ENCODE assay signal across 8 cellular contexts in the genomic region with DNA sequence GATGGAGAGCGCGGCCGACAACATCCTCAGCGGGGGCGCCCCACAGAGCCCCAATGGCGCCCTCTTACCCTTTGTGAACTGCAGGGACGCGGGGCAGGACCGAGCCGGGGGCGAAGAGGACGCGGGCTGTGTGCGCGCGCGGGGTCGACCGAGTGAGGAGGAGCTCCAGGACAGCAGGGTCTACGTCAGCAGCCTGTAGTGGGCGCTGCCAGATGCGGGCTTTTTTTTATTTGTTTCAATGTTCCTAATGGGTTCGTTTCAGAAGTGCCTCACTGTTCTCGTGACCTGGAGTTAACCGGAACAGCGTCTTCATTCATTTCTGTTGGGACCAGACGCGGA.
DNase-seq lines count a peak whose midpoint lies in the region; TF ChIP-seq lines count a peak whose summit lies in the region.

No MANE protein-coding gene starts in this region.

- DNase-seq in left ventricle myocardium inferior, result no peak
- no peak for DNase-seq in cardiac septum (ENCODE audit: low spot score)
- peak; percentile 43 for DNase-seq in NCI-H510A (lab: John Stamatoyannopoulos, UW)
- peak; percentile 41 for DNase-seq in activated T-helper 1 cell treated with anti-CD3 and anti-CD28 coated beads, Interleukin-12 subunit alpha, Interleukin-12 subunit beta, Interleukin-2, Interleukin-4 antibody, amounts not matched to agents 30 ng/mL and 10 ng/mL and 1 ng/mL, durations not matched to agents 14 hours and 24 hours and 36 hours (ENCODE audit: low spot score)
- DNase-seq in stimulated activated CD4-positive, alpha-beta T cell treated with anti-CD3 and anti-CD28 coated beads, Interleukin-4, amount 100 ng/mL, for 24 hours, result peak; percentile 58
- no peak for DNase-seq in epidermal melanocyte (ENCODE audit: insufficient read length, low spot score)
- no peak for DNase-seq in Calu3

- H3K4me1 Mint-ChIP-seq in activated T-helper 1 cell treated with anti-CD3 and anti-CD28 coated beads, Interleukin-12 subunit alpha, Interleukin-12 subunit beta, Interleukin-2, Interleukin-4 antibody, amounts not matched to agents 30 ng/mL and 10 ng/mL and 1 ng/mL, durations not matched to agents 14 hours and 24 hours and 36 hours (ENCODE audit: low read depth), result peaks cover 39% of the 10 kb centered on the region
- H3K4me1 Mint-ChIP-seq in Calu3 (ENCODE audit: low read depth, unreplicated experiment), result no peaks in the 10 kb centered on the region

- no TSS peak for BruUV-seq in Calu3 (replicated peaks; lab: Mats Ljungman, UMichigan)

- CTCF ChIA-PET in Calu3 (lab: Charles Lee), result no interaction called here

- H3K9me3 ChIP-seq in left ventricle myocardium inferior (replicated peaks), result no peaks in the 10 kb centered on the region
- H3K9me3 ChIP-seq in iPS-18c (ENCODE audit: control insufficient read depth, insufficient read depth, low read length), result no peaks in the 10 kb centered on the region

- intact Hi-C loops in left ventricle myocardium inferior (cut with micrococcal nuclease) (no loop called here), cardiac septum (cut with DNase I) (no loop called here), Calu3 (cut with micrococcal nuclease; ENCODE audit: unreplicated experiment) (no loop called here)
- intact Hi-C loops in activated T-helper 1 cell treated with anti-CD3 and anti-CD28 coated beads, Interleukin-12 subunit alpha, Interleukin-12 subunit beta, Interleukin-2, Interleukin-4 antibody, amounts not matched to agents 30 ng/mL and 10 ng/mL and 1 ng/mL, durations not matched to agents 14 hours and 24 hours and 36 hours (cut with micrococcal nuclease), result loop anchor here (1.0 to 10.0 kb wide), 6 partner anchors 8 to 686 kb away; a partner anchor contains a TSS

- peak overlapping the region; percentile 84 for H3K27ac Mint-ChIP-seq in activated T-helper 1 cell treated with anti-CD3 and anti-CD28 coated beads, Interleukin-12 subunit alpha, Interleukin-12 subunit beta, Interleukin-2, Interleukin-4 antibody, amounts not matched to agents 30 ng/mL and 10 ng/mL and 1 ng/mL, durations not matched to agents 14 hours and 24 hours and 36 hours
- H3K27ac Mint-ChIP-seq in Calu3 (ENCODE audit: unreplicated experiment), result no peak overlapping the region

- H3K36me3 Mint-ChIP-seq in activated T-helper 1 cell treated with anti-CD3 and anti-CD28 coated beads, Interleukin-12 subunit alpha, Interleukin-12 subunit beta, Interleukin-2, Interleukin-4 antibody, amounts not matched to agents 30 ng/mL and 10 ng/mL and 1 ng/mL, durations not matched to agents 14 hours and 24 hours and 36 hours (ENCODE audit: low read depth), result peaks cover 3% of the 10 kb centered on the region
- no peaks in the 10 kb centered on the region for H3K36me3 Mint-ChIP-seq in Calu3 (ENCODE audit: insufficient read depth, unreplicated experiment)

- no peak overlapping the region for H3K27ac ChIP-seq in left ventricle myocardium inferior (replicated peaks)

- TF ChIP-seq CTCF in left ventricle myocardium inferior (IDR thresholded peaks at IDR 0.05; ENCODE audit: borderline replicate concordance) (no peak), Calu3 (IDR thresholded peaks at IDR 0.05; ENCODE audit: unreplicated experiment) (no peak)

- peaks cover 12% of the 10 kb centered on the region for H3K27me3 Mint-ChIP-seq in activated T-helper 1 cell treated with anti-CD3 and anti-CD28 coated beads, Interleukin-12 subunit alpha, Interleukin-12 subunit beta, Interleukin-2, Interleukin-4 antibody, amounts not matched to agents 30 ng/mL and 10 ng/mL and 1 ng/mL, durations not matched to agents 14 hours and 24 hours and 36 hours (ENCODE audit: insufficient read depth)
- peaks cover 85% of the 10 kb centered on the region for H3K27me3 Mint-ChIP-seq in Calu3 (ENCODE audit: unreplicated experiment)

- peaks cover 28% of the 10 kb centered on the region for H3K4me1 ChIP-seq in left ventricle myocardium inferior

- H3K9me3 Mint-ChIP-seq in activated T-helper 1 cell treated with anti-CD3 and anti-CD28 coated beads, Interleukin-12 subunit alpha, Interleukin-12 subunit beta, Interleukin-2, Interleukin-4 antibody, amounts not matched to agents 30 ng/mL and 10 ng/mL and 1 ng/mL, durations not matched to agents 14 hours and 24 hours and 36 hours, result no peaks in the 10 kb centered on the region
- H3K9me3 Mint-ChIP-seq in Calu3 (ENCODE audit: low read depth, unreplicated experiment), result no peaks in the 10 kb centered on the region

- H3K4me3 ChIP-seq in left ventricle myocardium inferior, result peak overlapping the region; percentile 52
- peak overlapping the region; percentile 76 for H3K4me3 ChIP-seq in iPS-18c (ENCODE audit: insufficient read depth, low read depth, low read length)

- peaks cover 58% of the 10 kb centered on the region for H3K36me3 ChIP-seq in left ventricle myocardium inferior

- peak overlapping the region; percentile 86 for H3K4me3 Mint-ChIP-seq in activated T-helper 1 cell treated with anti-CD3 and anti-CD28 coated beads, Interleukin-12 subunit alpha, Interleukin-12 subunit beta, Interleukin-2, Interleukin-4 antibody, amounts not matched to agents 30 ng/mL and 10 ng/mL and 1 ng/mL, durations not matched to agents 14 hours and 24 hours and 36 hours
- H3K4me3 Mint-ChIP-seq in Calu3 (ENCODE audit: low read depth, unreplicated experiment), result no peak overlapping the region

- H3K27me3 ChIP-seq in left ventricle myocardium inferior (ENCODE audit: low read depth), result no peaks in the 10 kb centered on the region

Comparison
In these comparisons a context has a peak if more than half of its experiments do, and no peak if none do; other contexts are left out.
1. DNase-seq: peak in NCI-H510A (single experiment), activated T-helper 1 cell treated with anti-CD3 and anti-CD28 coated beads, Interleukin-12 subunit alpha, Interleukin-12 subunit beta, Interleukin-2, Interleukin-4 antibody, amounts not matched to agents 30 ng/mL and 10 ng/mL and 1 ng/mL, durations not matched to agents 14 hours and 24 hours and 36 hours (single experiment) and stimulated activated CD4-positive, alpha-beta T cell treated with anti-CD3 and anti-CD28 coated beads, Interleukin-4, amount 100 ng/mL, for 24 hours (single experiment); none in left ventricle myocardium inferior (single experiment), cardiac septum (single experiment), epidermal melanocyte (single experiment) and Calu3 (single experiment).